ENCODE assay signal across 9 cellular contexts in the genomic region with DNA sequence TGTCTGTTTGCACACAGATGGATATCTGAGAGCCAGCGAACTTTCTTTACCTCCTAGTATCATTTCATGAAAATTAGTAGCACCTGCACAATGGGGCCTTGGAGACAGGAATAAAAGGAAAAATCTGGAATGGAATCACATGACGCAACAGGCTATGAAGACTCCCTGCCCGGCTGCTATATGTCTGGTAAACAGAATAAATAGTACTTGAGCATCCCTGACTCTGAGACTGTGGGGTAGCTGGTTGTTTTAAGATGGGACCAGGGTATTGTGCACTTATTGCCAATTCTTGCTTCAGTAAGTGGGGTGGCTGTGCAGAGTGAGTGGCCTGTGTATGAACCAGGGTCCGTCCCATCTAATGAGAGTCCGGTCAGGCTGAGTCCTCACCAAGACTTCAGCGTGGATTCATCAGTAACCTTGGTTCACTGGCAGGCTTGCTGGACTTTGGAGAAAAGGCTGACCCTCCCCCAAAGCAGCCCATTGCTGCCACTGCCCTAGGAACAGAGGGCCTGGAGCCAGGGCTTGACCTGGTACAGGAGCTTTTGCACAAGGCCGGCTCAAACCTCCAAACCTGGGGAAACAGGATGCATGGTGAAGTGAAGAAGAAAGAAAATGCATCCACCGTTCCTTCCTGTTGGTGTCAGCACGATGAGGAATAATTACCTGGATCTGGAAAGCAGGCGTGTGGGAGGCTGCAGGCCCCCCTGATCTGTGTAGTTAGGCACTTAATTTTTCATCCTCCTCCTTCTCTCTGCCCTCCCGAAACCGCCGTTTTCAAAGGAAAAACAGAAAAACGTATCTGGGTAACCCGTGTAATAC.
A peak's percentile ranks its signal among the peaks of the same experiment; 100 is the strongest.
DNase-seq lines count a peak whose midpoint lies in the region; ATAC-seq and TF ChIP-seq lines count a peak whose summit lies in the region.
"Had no signal": no experiment of that assay in that cellular context is flagged by ENCODE, and none has a peak within 500 bp of the region (broad histone marks: within the 10 kb centered on the region; RNA-seq: fewer than 3 reads in every experiment).

No MANE protein-coding gene starts in this region.

- H3K27me3 Mint-ChIP-seq in activated T-cell treated with anti-CD3 and anti-CD28 coated beads, Interleukin-2, amount 50 U/mL, for 4 hours (ENCODE audit: low read depth), result no peaks in the 10 kb centered on the region
- H3K27me3 Mint-ChIP-seq in brain, result no peaks in the 10 kb centered on the region

- peak overlapping the region; percentile 74 to 85 for H3K9ac ChIP-seq in mucosa of rectum (ENCODE audit: low read depth in 1 of 2, low read length in 2 of 2)

- H3K4me1 ChIP-seq in mucosa of rectum (ENCODE audit: control insufficient read depth in 2 of 2, insufficient read depth in 2 of 2, low read length in 2 of 2), result peaks cover 33 to 40% of the 10 kb centered on the region in 2 donors
- H3K4me1 ChIP-seq in transverse colon, result peaks cover 22 to 50% (median 44%) of the 10 kb centered on the region in 4 donors
- H3K4me1 ChIP-seq in HAP-1, result peaks cover 39% of the 10 kb centered on the region

- TF ChIP-seq EP300 in transverse colon (IDR thresholded peaks at IDR 0.05; ENCODE audit: low read depth), result no peak

- peak overlapping the region; percentile 90 for H3K4me3 Mint-ChIP-seq in activated T-cell treated with anti-CD3 and anti-CD28 coated beads, Interleukin-2, amount 50 U/mL, for 4 hours
- peak overlapping the region; percentile 48 to 89 (median 76) for H3K4me3 Mint-ChIP-seq in brain

- H3K27me3 ChIP-seq in mucosa of rectum (ENCODE audit: control insufficient read depth in 2 of 2, insufficient read depth in 2 of 2, low read length in 2 of 2), result no peaks in the 10 kb centered on the region
- H3K27me3 ChIP-seq in transverse colon, result no peaks in the 10 kb centered on the region
- H3K27me3 ChIP-seq in HAP-1 (ENCODE audit: low read depth), result no peaks in the 10 kb centered on the region

- WGBS in transverse colon (ENCODE audit: low coverage in 1 of 2), 2 donors, result 71 to 85% methylated on average over 10 to 15 of the region's 15 CpGs

- peaks cover 54% of the 10 kb centered on the region for H3K4me1 Mint-ChIP-seq in activated T-cell treated with anti-CD3 and anti-CD28 coated beads, Interleukin-2, amount 50 U/mL, for 4 hours (ENCODE audit: low read depth)
- H3K4me1 Mint-ChIP-seq in brain, result peaks cover 52% of the 10 kb centered on the region

- no peaks in the 10 kb centered on the region for H3K9me3 Mint-ChIP-seq in activated T-cell treated with anti-CD3 and anti-CD28 coated beads, Interleukin-2, amount 50 U/mL, for 4 hours
- H3K9me3 Mint-ChIP-seq in brain, result no peaks in the 10 kb centered on the region

- H3K4me3 ChIP-seq in mucosa of rectum (ENCODE audit: low read length in 2 of 2) (peak overlapping the region in 1 of 2 donors; percentile 81), transverse colon (peak overlapping the region in 1 of 4 donors; percentile 45), HAP-1 (no peak overlapping the region)

- peak overlapping the region; percentile 71 to 99 (median 98) for H3K27ac Mint-ChIP-seq in brain

- H3K27ac ChIP-seq in mucosa of rectum (ENCODE audit: low read depth in 2 of 2, low read length in 2 of 2), result peak overlapping the region; percentile 95 to 98
- peak overlapping the region; percentile 96 to 99 (median 98) for H3K27ac ChIP-seq in transverse colon

- H3K36me3 Mint-ChIP-seq in activated T-cell treated with anti-CD3 and anti-CD28 coated beads, Interleukin-2, amount 50 U/mL, for 4 hours (ENCODE audit: insufficient read depth), result peaks cover 9% of the 10 kb centered on the region
- H3K36me3 Mint-ChIP-seq in brain, result no peaks in the 10 kb centered on the region

- in situ Hi-C loops in transverse colon (cut with MboI; ENCODE audit: low pct_ligation_motif_present in 1 of 4, low pct_unique_long_range_greater_than_20kb in 1 of 4, low sequenced_read_pairs in 3 of 4), result loop anchor here (10.0 to 25.0 kb wide), 4 partner anchors 67 to 310 kb away; partner anchors contain the start of gene TGIF1 (in 1 of the 4)
- in situ Hi-C loops in HAP-1 (cut with MboI; ENCODE audit: low sequenced_read_pairs), result loop anchor here (5.0 kb wide), 1 partner anchor 145 kb away; the partner anchor contains the start of gene TGIF1

- H3K36me3 ChIP-seq in mucosa of rectum (ENCODE audit: control insufficient read depth in 2 of 2, insufficient read depth in 2 of 2, low read length in 2 of 2) (peaks cover 0 to 3% of the 10 kb centered on the region in 2 donors), transverse colon (no peaks in the 10 kb centered on the region), HAP-1 (replicated peaks) (no peaks in the 10 kb centered on the region)

- TF ChIP-seq POLR2A in transverse colon (IDR thresholded peaks at IDR 0.05), result no peak

- intact Hi-C loops in transverse colon (cut with DNase I; ENCODE audit: low total_unique reads), result loop anchor here (5.0 kb wide), 1 partner anchor 335 kb away; the partner anchor contains the start of gene MYL12B

- no peak for DNase-seq in activated T-cell treated with anti-CD3 and anti-CD28 coated beads, Interleukin-2, amount 50 U/mL, for 4 hours
- no peak for DNase-seq in activated T-cell treated with anti-CD3 and anti-CD28 coated beads, Interleukin-2, amount 50 U/mL, for 1 hour
- DNase-seq in transverse colon, result no peak
- DNase-seq in HAP-1 (ENCODE audit: low spot score in 2 of 2), result no peak
- no peak for DNase-seq in medulla oblongata (ENCODE audit: extremely low spot score)
- DNase-seq: NCI-H187 treated with DMSO at 0.1 percent for 48 hours had no signal

- TF ChIP-seq CTCF in brain (conservative IDR thresholded peaks at IDR 0.05) (no peak), transverse colon (IDR thresholded peaks at IDR 0.05) (no peak)

- no peak for ATAC-seq in activated T-cell treated with anti-CD3 and anti-CD28 coated beads, Interleukin-2, amount 50 U/mL, for 4 hours
- no peak for ATAC-seq in GM18498 (IDR thresholded peaks at IDR 0.05; ENCODE audit: unreplicated experiment)

- no peaks in the 10 kb centered on the region for H3K9me3 ChIP-seq in mucosa of rectum (ENCODE audit: control insufficient read depth in 2 of 2, low read length in 2 of 2)
- H3K9me3 ChIP-seq in transverse colon, result no peaks in the 10 kb centered on the region
- no peaks in the 10 kb centered on the region for H3K9me3 ChIP-seq in HAP-1
